17 cellular contexts compared by ENCODE assay signal in the genomic region with DNA sequence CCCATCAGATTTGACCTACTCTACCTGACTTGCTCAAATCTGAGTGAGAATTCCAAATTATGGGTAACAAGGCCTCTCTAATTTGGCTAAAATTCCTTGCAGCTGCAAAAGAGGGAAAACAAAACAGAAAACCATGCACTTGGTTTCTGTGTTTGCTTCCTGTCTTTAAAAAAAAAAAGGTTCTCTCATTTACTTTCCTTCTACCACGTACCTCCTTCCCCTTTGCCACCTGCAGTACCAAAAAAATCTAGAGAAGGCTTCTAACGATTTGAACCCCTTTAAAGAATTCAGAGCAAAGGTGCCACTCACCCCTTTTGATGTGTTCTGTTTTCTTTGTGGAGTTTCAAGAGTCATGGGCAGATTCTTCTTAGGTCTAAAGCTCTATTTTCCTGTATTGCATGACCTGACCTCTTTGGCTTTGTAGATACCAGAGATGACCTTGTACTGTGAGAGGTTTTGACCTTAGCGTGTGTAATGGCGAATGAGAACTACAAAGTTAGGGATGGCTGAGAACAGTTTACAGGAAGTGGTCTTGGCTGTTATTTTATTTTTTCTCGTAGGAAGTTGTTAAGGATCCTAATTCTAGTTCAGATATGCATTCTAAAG. TPM values are rescaled to one million over a fixed set of nuclear protein-coding genes. Genes with fewer than 3 reads are reported as not detected.
DNase-seq lines count a peak whose midpoint lies in the region; ATAC-seq and TF ChIP-seq lines count a peak whose summit lies in the region.
"Had no signal": no experiment of that assay in that cellular context is flagged by ENCODE, and none has a peak within 500 bp of the region (broad histone marks: within the 10 kb centered on the region; RNA-seq: fewer than 3 reads in every experiment).

No MANE protein-coding gene starts in this region.

- H3K4me3 Mint-ChIP-seq in activated CD4-positive, alpha-beta T cell treated with anti-CD3 and anti-CD28 coated beads, Interleukin-2, amount 10 ng/mL, durations not matched to agents 24 days and 14 days = no peak overlapping the region
- H3K4me3 Mint-ChIP-seq in CD4-positive, alpha-beta memory T cell = no peak overlapping the region
- H3K4me3 Mint-ChIP-seq in CD8-positive, alpha-beta memory T cell = no peak overlapping the region

- H3K4me3 ChIP-seq in HL-60 (replicated peaks; ENCODE audit: insufficient read depth, low read length) (no peak overlapping the region), neutrophil (ENCODE audit: low read depth in 1 of 2, low read length in 1 of 2) (no peak overlapping the region), mesenchymal stem cell (ENCODE audit: insufficient read depth in 1 of 2, low read depth in 1 of 2, low read length in 2 of 2) (no peak overlapping the region)
- no peak overlapping the region for H3K4me3 ChIP-seq in CD4-positive, alpha-beta memory T cell (ENCODE audit: low read length in 2 of 2)
- H3K4me3 ChIP-seq in CD8-positive, alpha-beta memory T cell (ENCODE audit: low read length) = no peak overlapping the region
- H3K4me3 ChIP-seq: A549, HAP-1, smooth muscle cell had no signal

- no peak overlapping the region for H3K18ac ChIP-seq in mesenchymal stem cell (ENCODE audit: low read depth in 1 of 2, low read length in 2 of 2)

- no peak overlapping the region for H2AFZ ChIP-seq in mesenchymal stem cell (ENCODE audit: low read depth, low read length)
- H2AFZ ChIP-seq: parathyroid adenoma had no signal

- H3K9me3 Mint-ChIP-seq in activated CD4-positive, alpha-beta T cell treated with anti-CD3 and anti-CD28 coated beads, Interleukin-2, amount 10 ng/mL, durations not matched to agents 24 days and 14 days = no peaks in the 10 kb centered on the region
- peaks cover 0 to 7% (median 0%) of the 10 kb centered on the region in 8 donors for H3K9me3 Mint-ChIP-seq in CD4-positive, alpha-beta memory T cell
- peaks cover 0 to 8% (median 2%) of the 10 kb centered on the region in 5 donors for H3K9me3 Mint-ChIP-seq in CD8-positive, alpha-beta memory T cell

- peaks cover 9% of the 10 kb centered on the region for H3K4me1 Mint-ChIP-seq in activated CD4-positive, alpha-beta T cell treated with anti-CD3 and anti-CD28 coated beads, Interleukin-2, amount 10 ng/mL, durations not matched to agents 24 days and 14 days
- no peaks in the 10 kb centered on the region for H3K4me1 Mint-ChIP-seq in CD4-positive, alpha-beta memory T cell
- peaks cover 0 to 5% (median 4%) of the 10 kb centered on the region in 3 donors for H3K4me1 Mint-ChIP-seq in CD8-positive, alpha-beta memory T cell

- H3K4me1 ChIP-seq in neutrophil (ENCODE audit: control insufficient read depth in 1 of 2, insufficient read depth in 1 of 2, low read depth in 1 of 2, low read length in 1 of 2) (peaks cover 37 to 38% of the 10 kb centered on the region in 2 experiments), mesenchymal stem cell (ENCODE audit: control insufficient read depth, insufficient read depth, low read depth, low read length) (no peaks in the 10 kb centered on the region)
- no peaks in the 10 kb centered on the region for H3K4me1 ChIP-seq in CD4-positive, alpha-beta memory T cell (ENCODE audit: insufficient read depth, low read length)
- no peaks in the 10 kb centered on the region for H3K4me1 ChIP-seq in CD8-positive, alpha-beta memory T cell (ENCODE audit: insufficient read depth, low read length)
- H3K4me1 ChIP-seq: A549, HAP-1, parathyroid adenoma had no signal

- H3K36me3 ChIP-seq in neutrophil (no peaks in the 10 kb centered on the region), mesenchymal stem cell (ENCODE audit: control insufficient read depth in 1 of 2, insufficient read depth in 2 of 2, low read depth in 1 of 2, low read length in 2 of 2) (no peaks in the 10 kb centered on the region)
- no peaks in the 10 kb centered on the region for H3K36me3 ChIP-seq in CD4-positive, alpha-beta memory T cell (ENCODE audit: insufficient read depth, low read length)
- H3K36me3 ChIP-seq in CD8-positive, alpha-beta memory T cell (ENCODE audit: insufficient read depth, low read length) = no peaks in the 10 kb centered on the region
- H3K36me3 ChIP-seq: HAP-1 had no signal

- H3K36me3 Mint-ChIP-seq in activated CD4-positive, alpha-beta T cell treated with anti-CD3 and anti-CD28 coated beads, Interleukin-2, amount 10 ng/mL, durations not matched to agents 24 days and 14 days (ENCODE audit: low read depth) = no peaks in the 10 kb centered on the region
- no peaks in the 10 kb centered on the region for H3K36me3 Mint-ChIP-seq in CD4-positive, alpha-beta memory T cell
- no peaks in the 10 kb centered on the region for H3K36me3 Mint-ChIP-seq in CD8-positive, alpha-beta memory T cell

- no peak for TF ChIP-seq CTCF in HL-60 (IDR thresholded peaks at IDR 0.05; ENCODE audit: insufficient read depth, low read length)
- no peak for TF ChIP-seq CTCF in neutrophil (IDR thresholded peaks at IDR 0.05)

- peak overlapping the region; percentile 21 for H3K27ac Mint-ChIP-seq in activated CD4-positive, alpha-beta T cell treated with anti-CD3 and anti-CD28 coated beads, Interleukin-2, amount 10 ng/mL, durations not matched to agents 24 days and 14 days
- H3K27ac Mint-ChIP-seq in CD4-positive, alpha-beta memory T cell = no peak overlapping the region
- H3K27ac Mint-ChIP-seq in CD8-positive, alpha-beta memory T cell = peak overlapping the region in 1 of 8 donors; percentile 25

- H3K23ac ChIP-seq in mesenchymal stem cell (ENCODE audit: low read length in 2 of 2) = no peak overlapping the region

- H3K27ac ChIP-seq in HL-60 (replicated peaks) (peak overlapping the region; percentile 38), neutrophil (peak overlapping the region; percentile 74), mesenchymal stem cell (ENCODE audit: low read length, poor library complexity, severe bottlenecking) (no peak overlapping the region)
- no peak overlapping the region for H3K27ac ChIP-seq in CD4-positive, alpha-beta memory T cell (ENCODE audit: low read depth, low read length)
- H3K27ac ChIP-seq in CD8-positive, alpha-beta memory T cell (ENCODE audit: low read depth, low read length) = no peak overlapping the region
- H3K27ac ChIP-seq: A549, parathyroid adenoma had no signal

- CTCF ChIA-PET in CD4-positive, alpha-beta memory T cell (lab: Charles Lee; ENCODE audit: partially characterized antibody) = no interaction called here
- CTCF ChIA-PET in CD8-positive, alpha-beta memory T cell (lab: Charles Lee) = no interaction called here

- no peaks in the 10 kb centered on the region for H3K9me3 ChIP-seq in neutrophil
- H3K9me3 ChIP-seq in CD4-positive, alpha-beta memory T cell (ENCODE audit: control insufficient read depth in 1 of 2, low read length in 2 of 2) = no peaks in the 10 kb centered on the region
- no peaks in the 10 kb centered on the region for H3K9me3 ChIP-seq in CD8-positive, alpha-beta memory T cell (ENCODE audit: low read length)
- peaks cover 2% of the 10 kb centered on the region for H3K9me3 ChIP-seq in mesenchymal stem cell (ENCODE audit: control insufficient read depth, low read length)
- H3K9me3 ChIP-seq: A549, Caco-2, HAP-1 had no signal

- no peak overlapping the region for H3K14ac ChIP-seq in mesenchymal stem cell (ENCODE audit: low read length in 2 of 2)

- peak; percentile 79 for ATAC-seq in GM21529 (IDR thresholded peaks at IDR 0.05; ENCODE audit: unreplicated experiment)
- ATAC-seq: A549 had no signal

- H3K9ac ChIP-seq in mesenchymal stem cell (ENCODE audit: low read length) = no peak overlapping the region
- H3K9ac ChIP-seq: parathyroid adenoma had no signal

- H2AK5ac ChIP-seq in mesenchymal stem cell (ENCODE audit: low read length, severe bottlenecking) = no peak overlapping the region

- no peaks in the 10 kb centered on the region for H3K27me3 ChIP-seq in HL-60 (ENCODE audit: insufficient read depth, poor library complexity, severe bottlenecking)
- no peaks in the 10 kb centered on the region for H3K27me3 ChIP-seq in neutrophil
- H3K27me3 ChIP-seq in CD4-positive, alpha-beta memory T cell (ENCODE audit: insufficient read depth, low read length) = no peaks in the 10 kb centered on the region
- H3K27me3 ChIP-seq in CD8-positive, alpha-beta memory T cell (ENCODE audit: insufficient read depth, low read length, poor library complexity, severe bottlenecking) = no peaks in the 10 kb centered on the region
- H3K27me3 ChIP-seq in mesenchymal stem cell (ENCODE audit: control insufficient read depth in 1 of 2, insufficient read depth in 1 of 2, low read length in 2 of 2) = no peaks in the 10 kb centered on the region

- H2BK120ac ChIP-seq in mesenchymal stem cell (ENCODE audit: low read depth, low read length) = no peak overlapping the region

- H2BK5ac ChIP-seq in mesenchymal stem cell (ENCODE audit: low read depth, low read length, poor library complexity, severe bottlenecking) = no peak overlapping the region

- H3K4ac ChIP-seq in mesenchymal stem cell (ENCODE audit: low read depth in 1 of 2, low read length in 2 of 2) = no peak overlapping the region

- no peak overlapping the region for H4K91ac ChIP-seq in mesenchymal stem cell (ENCODE audit: low read length)

- peaks cover 3% of the 10 kb centered on the region for H3K27me3 Mint-ChIP-seq in activated CD4-positive, alpha-beta T cell treated with anti-CD3 and anti-CD28 coated beads, Interleukin-2, amount 10 ng/mL, durations not matched to agents 24 days and 14 days
- H3K27me3 Mint-ChIP-seq in CD4-positive, alpha-beta memory T cell = peaks cover 8 to 11% of the 10 kb centered on the region in 2 donors
- peaks cover 2 to 25% of the 10 kb centered on the region in 2 donors for H3K27me3 Mint-ChIP-seq in CD8-positive, alpha-beta memory T cell

- no peak overlapping the region for H2BK15ac ChIP-seq in mesenchymal stem cell (ENCODE audit: low read depth, poor library complexity, severe bottlenecking)

- WGBS in mesenchymal stem cell = 73% methylated on average over 3 of the region's 5 CpGs

- POLR2A ChIA-PET in CD4-positive, alpha-beta memory T cell (lab: Charles Lee; ENCODE audit: partially characterized antibody) = no interaction called here
- POLR2A ChIA-PET in CD8-positive, alpha-beta memory T cell (lab: Charles Lee) = no interaction called here

- H4K8ac ChIP-seq in mesenchymal stem cell (ENCODE audit: low read length) = no peak overlapping the region

- DNase-seq in activated CD4-positive, alpha-beta T cell treated with anti-CD3 and anti-CD28 coated beads, Interleukin-2, amount 10 ng/mL, durations not matched to agents 24 days and 14 days = no peak
- DNase-seq in activated CD4-positive, alpha-beta T cell treated with anti-CD3 and anti-CD28 coated beads for 48 hours = no peak
- DNase-seq in HL-60 (ENCODE audit: low read depth in 1 of 2, low spot score in 1 of 2) (no peak), mesenchymal stem cell (no peak)
- no peak for DNase-seq in CD4-positive, alpha-beta memory T cell
- no peak for DNase-seq in CD8-positive, alpha-beta memory T cell
- DNase-seq: Caco-2, NCI-H1048 had no signal

- intact Hi-C loops in activated CD4-positive, alpha-beta T cell treated with anti-CD3 and anti-CD28 coated beads, Interleukin-2, amount 10 ng/mL, durations not matched to agents 24 days and 14 days (cut with micrococcal nuclease) = no loop called here
- intact Hi-C loops in CD4-positive, alpha-beta memory T cell (cut with micrococcal nuclease) = no loop called here

- no peak overlapping the region for H2BK12ac ChIP-seq in mesenchymal stem cell (ENCODE audit: low read length in 2 of 2)

- H3K4me2 ChIP-seq in mesenchymal stem cell (ENCODE audit: low read length, poor library complexity, severe bottlenecking) = no peak overlapping the region
- H3K4me2 ChIP-seq: A549, smooth muscle cell had no signal

- H3K79me1 ChIP-seq in mesenchymal stem cell (replicated peaks; ENCODE audit: low read length, poor library complexity, severe bottlenecking) = no peaks in the 10 kb centered on the region

RNA-seq across cellular contexts. Expression of gene TXNDC8, which starts 29.1 kb away (rescaled TPM):
- not detected in 2 replicates for total RNA-seq in activated CD4-positive, alpha-beta T cell treated with anti-CD3 and anti-CD28 coated beads, Interleukin-2, amount 10 ng/mL, durations not matched to agents 24 days and 14 days
- not detected for total RNA-seq in CD4-positive, alpha-beta memory T cell
- polyA plus RNA-seq in CD4-positive, alpha-beta memory T cell = not detected
- not detected for total RNA-seq in CD8-positive, alpha-beta memory T cell
- polyA plus RNA-seq in CD8-positive, alpha-beta memory T cell = not detected
- polyA plus RNA-seq in mesenchymal stem cell (2013, experiment 1 of 2) = not detected
- polyA plus RNA-seq in mesenchymal stem cell (2013, experiment 2 of 2) = not detected
- total RNA-seq: Caco-2, endothelial cell of umbilical vein, HT1080, SK-MEL-5, smooth muscle cell had no signal
- polyA plus RNA-seq: A549, endothelial cell of umbilical vein, smooth muscle cell had no signal

RNA-seq across cellular contexts. Expression of gene TXN, which starts 52.3 kb away (rescaled TPM):
- total RNA-seq in activated CD4-positive, alpha-beta T cell treated with anti-CD3 and anti-CD28 coated beads, Interleukin-2, amount 10 ng/mL, durations not matched to agents 24 days and 14 days = 463 TPM in 2 replicates
- 10 to 100 TPM; 45.6 to 47.9 TPM for total RNA-seq in CD4-positive, alpha-beta memory T cell
- polyA plus RNA-seq in CD4-positive, alpha-beta memory T cell = 100 to 1,000 TPM; 196 to 267 TPM
- 100 to 1,000 TPM; 455 to 471 TPM for total RNA-seq in CD8-positive, alpha-beta memory T cell
- polyA plus RNA-seq in CD8-positive, alpha-beta memory T cell = 172 TPM
- polyA plus RNA-seq in mesenchymal stem cell (2013, experiment 1 of 2) = 709 TPM
- polyA plus RNA-seq in mesenchymal stem cell (2013, experiment 2 of 2) = 737 TPM

Comparison
In these comparisons a context has a peak if more than half of its experiments do, and no peak if none do; other contexts are left out.
1. H3K27ac ChIP-seq: peak in HL-60 (single experiment) and neutrophil (single experiment); none in CD4-positive, alpha-beta memory T cell (single experiment), CD8-positive, alpha-beta memory T cell (single experiment) and mesenchymal stem cell (single experiment).